ENCODE assay signal across 18 cellular contexts in the genomic region with DNA sequence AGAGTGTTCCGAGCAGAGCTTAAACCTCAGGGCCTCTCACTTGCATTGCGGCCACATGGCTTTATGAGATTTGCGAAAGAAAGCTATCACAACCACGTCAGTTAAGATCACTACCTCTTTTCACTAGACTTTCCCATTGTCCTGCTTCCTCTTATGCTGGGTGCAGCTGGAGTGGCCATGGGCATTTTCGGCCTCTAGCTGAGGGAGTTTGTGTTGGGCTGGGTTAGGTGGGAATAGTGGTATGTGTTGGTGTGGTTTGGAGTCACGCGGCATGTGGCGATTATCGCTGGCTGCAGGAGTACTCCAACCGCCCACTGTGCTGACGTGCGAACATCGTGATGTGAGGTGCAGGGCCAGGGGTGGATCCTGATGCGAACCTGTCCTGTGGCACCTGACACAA.
"Had no signal": no experiment of that assay in that cellular context is flagged by ENCODE, and none has a peak within 500 bp of the region (broad histone marks: within the 10 kb centered on the region; RNA-seq: fewer than 3 reads in every experiment).

No MANE protein-coding gene starts in this region.

- H3K27ac ChIP-seq: ascending aorta, gastrocnemius medialis, thyroid gland, VCaP had no signal

- H3K9me3 ChIP-seq: ascending aorta, gastrocnemius medialis, thyroid gland had no signal

- H3K27me3 ChIP-seq: ascending aorta, gastrocnemius medialis, thyroid gland had no signal

- DNase-seq: activated CD4-positive, alpha-beta memory T cell treated with anti-CD3 and anti-CD28 coated beads for 36 hours; activated CD8-positive, alpha-beta memory T cell treated with anti-CD3 and anti-CD28 coated beads, Interleukin-2, amount 10 ng/mL, durations not matched to agents 7 days and 5 days; activated naive CD4-positive, alpha-beta T cell treated with anti-CD3 and anti-CD28 coated beads for 36 hours; activated T-cell treated with anti-CD3 and anti-CD28 coated beads, Interleukin-2, amount 50 U/mL, for 1 hour; dermis blood vessel endothelial cell; endodermal cell; erythroblast; gastrocnemius medialis; left cardiac atrium; mammary epithelial cell; naive thymus-derived CD8-positive, alpha-beta T cell; posterior cingulate gyrus; stimulated activated CD4-positive, alpha-beta T cell treated with anti-CD3 and anti-CD28 coated beads, Interleukin-2, amount 100 ng/mL, for 48 hours; stimulated activated naive B cell treated with anti-CD40 and anti-IgM and Interleukin-4, amounts not matched to agents 10 μg/mL and 1 μg/mL and 100 μg/mL, for 72 hours; thyroid gland had no signal

- H3K4me1 ChIP-seq: ascending aorta, gastrocnemius medialis, thyroid gland had no signal

- FAIRE-seq: bronchial epithelial cell had no signal

- H3K4me3 ChIP-seq: ascending aorta, gastrocnemius medialis, thyroid gland had no signal

- ATAC-seq: activated CD8-positive, alpha-beta memory T cell treated with anti-CD3 and anti-CD28 coated beads, Interleukin-2, amount 10 ng/mL, durations not matched to agents 7 days and 5 days; gastrocnemius medialis; left cardiac atrium; naive thymus-derived CD8-positive, alpha-beta T cell; stimulated activated naive B cell treated with anti-CD40 and anti-IgM and Interleukin-4, amounts not matched to agents 10 μg/mL and 1 μg/mL and 100 μg/mL, for 72 hours had no signal
